ENCODE assay signal across 28 cellular contexts in genomic region chr10:4018054-4018511, GRCh38.
DNase-seq lines count a peak whose midpoint lies in the region; ATAC-seq and TF ChIP-seq lines count a peak whose summit lies in the region.
"Had no signal": no experiment of that assay in that cellular context is flagged by ENCODE, and none has a peak within 500 bp of the region (broad histone marks: within the 10 kb centered on the region; RNA-seq: fewer than 3 reads in every experiment).

No MANE protein-coding gene starts in this region.

- in situ Hi-C loops in GM13977 (cut with MboI; ENCODE audit: low pct_unique_long_range_greater_than_20kb, low sequenced_read_pairs, unreplicated experiment) = no loop called here

- no peak overlapping the region for H3K4me3 Mint-ChIP-seq in activated T-cell treated with anti-CD3 and anti-CD28 coated beads, Interleukin-2, amount 50 U/mL, for 24 hours
- H3K4me3 Mint-ChIP-seq in activated naive CD8-positive, alpha-beta T cell treated with anti-CD3 and anti-CD28 coated beads for 36 hours = no peak overlapping the region
- no peak overlapping the region for H3K4me3 Mint-ChIP-seq in neural crest cell
- H3K4me3 Mint-ChIP-seq: activated naive CD8-positive, alpha-beta T cell treated with anti-CD3 and anti-CD28 coated beads, Interleukin-2, amount 10 ng/mL, durations not matched to agents 7 days and 5 days; CD8-positive, alpha-beta T cell had no signal

- no peaks in the 10 kb centered on the region for H3K9me3 Mint-ChIP-seq in activated T-cell treated with anti-CD3 and anti-CD28 coated beads, Interleukin-2, amount 50 U/mL, for 24 hours
- no peaks in the 10 kb centered on the region for H3K9me3 Mint-ChIP-seq in activated naive CD8-positive, alpha-beta T cell treated with anti-CD3 and anti-CD28 coated beads for 36 hours
- H3K9me3 Mint-ChIP-seq in neural crest cell = no peaks in the 10 kb centered on the region
- H3K9me3 Mint-ChIP-seq: activated T-helper 2 cell treated with anti-CD3 and anti-CD28 coated beads, Interferon-gamma antibody, Interleukin-2, Interleukin-4, amounts not matched to agents 10 μg/mL and 5 μg/mL and 100 μg/mL, durations not matched to agents 14 hours and 24 hours and 36 hours; CD8-positive, alpha-beta T cell had no signal

- H3K27me3 Mint-ChIP-seq in activated T-cell treated with anti-CD3 and anti-CD28 coated beads, Interleukin-2, amount 50 U/mL, for 24 hours = no peaks in the 10 kb centered on the region
- no peaks in the 10 kb centered on the region for H3K27me3 Mint-ChIP-seq in activated naive CD8-positive, alpha-beta T cell treated with anti-CD3 and anti-CD28 coated beads for 36 hours
- no peaks in the 10 kb centered on the region for H3K27me3 Mint-ChIP-seq in neural crest cell (ENCODE audit: low read depth)
- H3K27me3 Mint-ChIP-seq: activated naive CD8-positive, alpha-beta T cell treated with anti-CD3 and anti-CD28 coated beads, Interleukin-2, amount 10 ng/mL, durations not matched to agents 7 days and 5 days had no signal

- TF ChIP-seq CTCF in neural crest cell (conservative IDR thresholded peaks at IDR 0.05) (no peak), coronary artery (IDR thresholded peaks at IDR 0.05) (no peak), GM13977 (IDR thresholded peaks at IDR 0.05; ENCODE audit: extremely low read depth, insufficient read depth, missing control alignments) (no peak)

- no peak overlapping the region for H3K4me3 ChIP-seq in coronary artery
- H3K4me3 ChIP-seq: psoas muscle, stomach, tibial nerve had no signal

- ATAC-seq in HG02678 (IDR thresholded peaks at IDR 0.05; ENCODE audit: unreplicated experiment) = no peak
- ATAC-seq: CD8-positive, alpha-beta T cell; psoas muscle had no signal

- H3K27ac ChIP-seq in coronary artery = no peak overlapping the region
- H3K27ac ChIP-seq: neutrophil, psoas muscle, stomach had no signal

- H3K4me1 Mint-ChIP-seq in activated T-cell treated with anti-CD3 and anti-CD28 coated beads, Interleukin-2, amount 50 U/mL, for 24 hours (ENCODE audit: low read depth) = peaks cover 22% of the 10 kb centered on the region
- H3K4me1 Mint-ChIP-seq in activated naive CD8-positive, alpha-beta T cell treated with anti-CD3 and anti-CD28 coated beads for 36 hours = peaks cover 18% of the 10 kb centered on the region
- H3K4me1 Mint-ChIP-seq in neural crest cell = peaks cover 16% of the 10 kb centered on the region

- H3K27ac Mint-ChIP-seq in activated T-cell treated with anti-CD3 and anti-CD28 coated beads, Interleukin-2, amount 50 U/mL, for 24 hours = peak overlapping the region; percentile 13
- no peak overlapping the region for H3K27ac Mint-ChIP-seq in activated naive CD8-positive, alpha-beta T cell treated with anti-CD3 and anti-CD28 coated beads for 36 hours
- peak overlapping the region; percentile 65 for H3K27ac Mint-ChIP-seq in neural crest cell (ENCODE audit: unreplicated experiment)
- H3K27ac Mint-ChIP-seq: activated naive CD8-positive, alpha-beta T cell treated with anti-CD3 and anti-CD28 coated beads, Interleukin-2, amount 10 ng/mL, durations not matched to agents 7 days and 5 days; activated T-helper 2 cell treated with anti-CD3 and anti-CD28 coated beads, Interferon-gamma antibody, Interleukin-2, Interleukin-4, amounts not matched to agents 10 μg/mL and 5 μg/mL and 100 μg/mL, durations not matched to agents 14 hours and 24 hours and 36 hours; CD8-positive, alpha-beta T cell had no signal

- DNase-seq in activated T-cell treated with anti-CD3 and anti-CD28 coated beads, Interleukin-2, amount 50 U/mL, for 24 hours = no peak
- DNase-seq in activated T-cell treated with anti-CD3 and anti-CD28 coated beads for 4 hours (no peak), neural crest cell (ENCODE audit: low read depth, low spot score) (no peak), stromal cell of bone marrow (ENCODE audit: low read depth) (peak; percentile 40), coronary artery (ENCODE audit: low spot score) (no peak), GM13977 (ENCODE audit: low spot score) (no peak)
- DNase-seq in activated naive CD8-positive, alpha-beta T cell treated with anti-CD3 and anti-CD28 coated beads for 36 hours = peak; percentile 9
- DNase-seq: activated CD4-positive, CD25-positive, alpha-beta regulatory T cell; activated naive CD8-positive, alpha-beta T cell treated with anti-CD3 and anti-CD28 coated beads, Interleukin-2, amount 10 ng/mL, durations not matched to agents 7 days and 5 days; AML-193; CD8-positive, alpha-beta T cell; central memory CD4-positive, alpha-beta T cell; dermis blood vessel endothelial cell; head of caudate nucleus; IMR-90; mammary epithelial cell; NCI-H1092 treated with DMSO at 0.1 percent for 48 hours; NCI-H1930; NCI-H226; psoas muscle; RPMI8226; small intestine; stimulated activated CD4-positive, alpha-beta T cell treated with anti-CD3 and anti-CD28 coated beads, Interleukin-2, amount 100 ng/mL, for 48 hours; stomach had no signal

- no peaks in the 10 kb centered on the region for H3K36me3 Mint-ChIP-seq in activated T-cell treated with anti-CD3 and anti-CD28 coated beads, Interleukin-2, amount 50 U/mL, for 24 hours (ENCODE audit: low read depth)
- H3K36me3 Mint-ChIP-seq in activated naive CD8-positive, alpha-beta T cell treated with anti-CD3 and anti-CD28 coated beads for 36 hours = no peaks in the 10 kb centered on the region
- no peaks in the 10 kb centered on the region for H3K36me3 Mint-ChIP-seq in neural crest cell (ENCODE audit: low read depth)
- H3K36me3 Mint-ChIP-seq: CD8-positive, alpha-beta T cell had no signal

Comparison
In these comparisons a context has a peak if more than half of its experiments do, and no peak if none do; other contexts are left out.
1. DNase-seq: peak in activated naive CD8-positive, alpha-beta T cell treated with anti-CD3 and anti-CD28 coated beads for 36 hours (single experiment) and stromal cell of bone marrow (single experiment); none in activated T-cell treated with anti-CD3 and anti-CD28 coated beads, Interleukin-2, amount 50 U/mL, for 24 hours (single experiment), activated T-cell treated with anti-CD3 and anti-CD28 coated beads for 4 hours (single experiment), neural crest cell (single experiment), coronary artery (single experiment) and GM13977 (single experiment).